14 cellular contexts compared by ENCODE assay signal in the genomic region with DNA sequence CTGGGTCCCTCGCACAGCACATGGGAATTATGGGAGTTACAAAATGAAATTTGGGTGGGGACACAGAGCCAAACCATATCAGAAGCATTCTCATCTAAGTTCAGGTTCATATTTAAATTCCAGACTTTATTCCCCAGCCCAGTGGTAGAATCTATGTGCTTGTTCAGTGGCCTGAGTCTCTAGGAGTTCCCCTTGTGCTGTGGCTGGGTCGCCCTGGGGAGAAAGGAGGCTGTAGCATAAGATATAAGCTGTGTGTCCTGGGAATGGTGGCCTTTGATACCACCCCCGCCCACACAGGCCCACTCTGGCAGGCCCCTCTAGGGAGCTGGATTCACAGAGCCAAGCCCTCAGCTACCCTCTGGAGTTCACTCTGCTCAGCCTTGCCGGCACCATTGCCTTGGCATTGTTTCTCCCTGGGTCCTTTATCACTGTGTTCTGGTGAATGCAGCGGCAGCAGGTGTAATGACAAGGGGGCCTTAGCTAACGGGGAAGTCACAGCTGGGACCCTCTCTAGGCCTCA.
A peak's percentile ranks its signal among the peaks of the same experiment; 100 is the strongest.
DNase-seq lines count a peak whose midpoint lies in the region; TF ChIP-seq lines count a peak whose summit lies in the region.
"Had no signal": no experiment of that assay in that cellular context is flagged by ENCODE, and none has a peak within 500 bp of the region (broad histone marks: within the 10 kb centered on the region; RNA-seq: fewer than 3 reads in every experiment).

No MANE protein-coding gene starts in this region.

- no peak overlapping the region for H3T11ph ChIP-seq in H9 (ENCODE audit: low read length)

- H3K27me3 ChIP-seq in H9 (ENCODE audit: insufficient read depth, low read length) (no peaks in the 10 kb centered on the region), osteoblast (ENCODE audit: insufficient read depth, low read length) (no peaks in the 10 kb centered on the region), vagina (no peaks in the 10 kb centered on the region)
- H3K27me3 ChIP-seq: BLaER1 treated with 17β-estradiol and CSF1 and Interleukin-3, amounts not matched to agents 10 nM and 100 nM had no signal

- H3K27me3 Mint-ChIP-seq in H9 (ENCODE audit: low read depth), result peaks cover 5% of the 10 kb centered on the region
- H3K27me3 Mint-ChIP-seq: B cell had no signal

- H3K4me3 ChIP-seq in osteoblast (ENCODE audit: insufficient read depth, low read length), result no peak overlapping the region
- no peak overlapping the region for H3K4me3 ChIP-seq in vagina
- H3K4me3 ChIP-seq: BLaER1 treated with 17β-estradiol and CSF1 and Interleukin-3, amounts not matched to agents 10 nM and 100 nM; GM12878; GM23248 had no signal

- no peaks in the 10 kb centered on the region for H3K4me1 ChIP-seq in H9 (ENCODE audit: insufficient read depth, low read length)
- H3K4me1 ChIP-seq in osteoblast (ENCODE audit: insufficient read depth, low read length), result no peaks in the 10 kb centered on the region
- H3K4me1 ChIP-seq in vagina, result no peaks in the 10 kb centered on the region
- H3K4me1 ChIP-seq: BLaER1 treated with 17β-estradiol and CSF1 and Interleukin-3, amounts not matched to agents 10 nM and 100 nM had no signal

- H3K9me3 Mint-ChIP-seq in H9, result peaks cover 32 to 33% of the 10 kb centered on the region in 2 experiments

- no peak for TF ChIP-seq POLR2A in vagina (IDR thresholded peaks at IDR 0.05)

- no peak overlapping the region for H3K18ac ChIP-seq in H9 (ENCODE audit: insufficient read length, low read depth, low read length)

- H4K20me1 ChIP-seq in H9 (ENCODE audit: control insufficient read depth, insufficient read depth, insufficient read length) (no peaks in the 10 kb centered on the region), osteoblast (ENCODE audit: insufficient read depth, low read length) (no peaks in the 10 kb centered on the region)
- H4K20me1 ChIP-seq: BLaER1 treated with 17β-estradiol and CSF1 and Interleukin-3, amounts not matched to agents 10 nM and 100 nM had no signal

- H3K27ac ChIP-seq in H9 (ENCODE audit: insufficient read length, low read depth, low read length) (no peak overlapping the region), osteoblast (ENCODE audit: low read depth, low read length) (no peak overlapping the region), vagina (no peak overlapping the region)
- H3K27ac ChIP-seq: BLaER1 treated with 17β-estradiol and CSF1 and Interleukin-3, amounts not matched to agents 10 nM and 100 nM; GM23248 had no signal

- H3K27ac Mint-ChIP-seq in H9, result no peak overlapping the region
- H3K27ac Mint-ChIP-seq: B cell; CD8-positive, alpha-beta T cell had no signal

- no peak overlapping the region for H2BK20ac ChIP-seq in H9 (ENCODE audit: low read depth, low read length, poor library complexity, severe bottlenecking)

- H4K5ac ChIP-seq in H9 (ENCODE audit: insufficient read length, low read depth, low read length), result no peak overlapping the region

- no peak overlapping the region for H3K4me3 Mint-ChIP-seq in H9
- H3K4me3 Mint-ChIP-seq: B cell; CD8-positive, alpha-beta T cell had no signal

- H4K8ac ChIP-seq in H9 (replicated peaks; ENCODE audit: insufficient read length, low read depth, low read length), result no peak overlapping the region

- no peak overlapping the region for H2BK120ac ChIP-seq in H9 (ENCODE audit: low read depth, low read length, poor library complexity, severe bottlenecking)

- H2BK15ac ChIP-seq in H9 (ENCODE audit: low read depth, low read length), result no peak overlapping the region

- H3K9me3 ChIP-seq in H9 (ENCODE audit: control insufficient read depth, low read depth, low read length) (no peaks in the 10 kb centered on the region), osteoblast (ENCODE audit: low read depth, low read length) (peaks cover 3% of the 10 kb centered on the region), vagina (no peaks in the 10 kb centered on the region)

- no peak overlapping the region for H2BK5ac ChIP-seq in H9 (ENCODE audit: insufficient read length, low read length)

- H2AK5ac ChIP-seq in H9 (ENCODE audit: insufficient read length, low read length), result no peak overlapping the region

- peaks cover 24 to 37% (median 27%) of the 10 kb centered on the region in 3 experiments for H3K36me3 Mint-ChIP-seq in H9 (ENCODE audit: insufficient read depth in 1 of 3, low read depth in 3 of 3)

- TF ChIP-seq CTCF in H9 (conservative IDR thresholded peaks at IDR 0.05), result no peak
- TF ChIP-seq CTCF in osteoblast (IDR thresholded peaks at IDR 0.05; ENCODE audit: extremely low read depth, low read depth, low read length), result no peak
- TF ChIP-seq CTCF in vagina (IDR thresholded peaks at IDR 0.05), result no peak

- WGBS in H9 (ENCODE audit: extremely low coverage, insufficient read length, low lambda C conversion rate), result no CpG with 5 or more reads among the region's 6 CpGs

- H3K79me1 ChIP-seq in H9 (ENCODE audit: insufficient read depth, low read depth, low read length, poor library complexity, severe bottlenecking), result no peaks in the 10 kb centered on the region

- H3K9ac ChIP-seq in H9 (ENCODE audit: extremely low read depth, insufficient read length, low read length), result no peak overlapping the region
- H3K9ac ChIP-seq: BLaER1 treated with 17β-estradiol and CSF1 and Interleukin-3, amounts not matched to agents 10 nM and 100 nM; GM23248 had no signal

- intact Hi-C loops in vagina (cut with DNase I), result no loop called here

- DNase-seq in H9 (peak; percentile 3), osteoblast (ENCODE audit: insufficient read length, low spot score, missing footprints) (peak; percentile 23), vagina (ENCODE audit: extremely low spot score in 2 of 2) (peak; percentile 52 to 62), SW 1271 (lab: John Stamatoyannopoulos, UW) (no peak), NCI-H2081 treated with DMSO at 0.1 percent for 48 hours (lab: John Stamatoyannopoulos, UW) (no peak)
- DNase-seq in activated CD8-positive, alpha-beta memory T cell treated with anti-CD3 and anti-CD28 coated beads, Interleukin-2, amount 50 U/mL, for 48 hours, result peak; percentile 28
- DNase-seq: Calu3, DMS79 treated with DMSO at 0.1 percent for 48 hours, GM23248, HCEC 1CT had no signal

- no peak overlapping the region for H2BK12ac ChIP-seq in H9 (ENCODE audit: insufficient read length, low read depth, low read length)

- H3K4me2 ChIP-seq in H9 (ENCODE audit: insufficient read depth, insufficient read length, low read length) (no peak overlapping the region), osteoblast (ENCODE audit: insufficient read depth, low read length) (no peak overlapping the region)
- H3K4me2 ChIP-seq: BLaER1 treated with 17β-estradiol and CSF1 and Interleukin-3, amounts not matched to agents 10 nM and 100 nM had no signal

- H3K4me1 Mint-ChIP-seq in H9, result peaks cover 4% of the 10 kb centered on the region in 2 experiments; a peak in 1 of 4 replicates
- H3K4me1 Mint-ChIP-seq: B cell had no signal

- no peak overlapping the region for H3K56ac ChIP-seq in H9 (ENCODE audit: insufficient read length, low read depth, low read length)

- H2AFZ ChIP-seq in H9 (ENCODE audit: low read length) (no peak overlapping the region), osteoblast (ENCODE audit: low read length) (no peak overlapping the region)
- H2AFZ ChIP-seq: GM23248 had no signal

- H3K4ac ChIP-seq in H9 (ENCODE audit: low read depth, low read length), result no peak overlapping the region

- no peaks in the 10 kb centered on the region for H3K36me3 ChIP-seq in osteoblast (ENCODE audit: insufficient read depth, low read length)
- no peaks in the 10 kb centered on the region for H3K36me3 ChIP-seq in vagina

- H3K23ac ChIP-seq in H9 (ENCODE audit: insufficient read length, low read depth, low read length), result no peak overlapping the region

- no peaks in the 10 kb centered on the region for H3K23me2 ChIP-seq in H9 (ENCODE audit: insufficient read length, low read depth, low read length, poor library complexity, severe bottlenecking)

- H3K79me2 ChIP-seq in H9 (ENCODE audit: insufficient read depth, low read length) (no peaks in the 10 kb centered on the region), osteoblast (ENCODE audit: insufficient read depth, low read length) (no peaks in the 10 kb centered on the region)

- no peak overlapping the region for H4K91ac ChIP-seq in H9 (ENCODE audit: insufficient read length, low read depth, low read length)

- H3K14ac ChIP-seq in H9 (ENCODE audit: insufficient read depth, low read length), result no peak overlapping the region

Comparison
In these comparisons a context has a peak if more than half of its experiments do, and no peak if none do; other contexts are left out.
1. DNase-seq: peak in H9 (single experiment), activated CD8-positive, alpha-beta memory T cell treated with anti-CD3 and anti-CD28 coated beads, Interleukin-2, amount 50 U/mL, for 48 hours (single experiment), osteoblast (single experiment) and vagina (2 of 2); none in SW 1271 (0 of 2) and NCI-H2081 treated with DMSO at 0.1 percent for 48 hours (single experiment).